19 cellular contexts compared by ENCODE assay signal in genomic region chr4:28176942-28177341, GRCh38.
A peak's percentile ranks its signal among the peaks of the same experiment; 100 is the strongest.
DNase-seq lines count a peak whose midpoint lies in the region; FAIRE-seq and TF ChIP-seq lines count a peak whose summit lies in the region.
"Had no signal": no experiment of that assay in that cellular context is flagged by ENCODE, and none has a peak within 500 bp of the region (broad histone marks: within the 10 kb centered on the region; RNA-seq: fewer than 3 reads in every experiment).

No MANE protein-coding gene starts in this region.

- intact Hi-C loops in uterus (cut with DNase I; ENCODE audit: low total_unique reads) = no loop called here

- H3K4me3 ChIP-seq in epithelial cell of esophagus (ENCODE audit: low read length) = no peak overlapping the region
- no peak overlapping the region for H3K4me3 ChIP-seq in uterus
- H3K4me3 ChIP-seq: BLaER1 had no signal

- H3K36me3 ChIP-seq in uterus = no peaks in the 10 kb centered on the region
- H3K36me3 ChIP-seq: BLaER1 had no signal

- peak; percentile 16 for FAIRE-seq in D721Med (lab: Jason Lieb, UNC)
- FAIRE-seq: G401.6, GM18507, H1, RCC 7860 had no signal

- CTCF ChIA-PET in GM10248 (lab: Yijun Ruan, JAX) = no interaction called here

- DNase-seq in D721Med (ENCODE audit: insufficient read length, low spot score) = no peak
- peak; percentile 25 for DNase-seq in DMS53 treated with DMSO at 0.1 percent for 48 hours (lab: John Stamatoyannopoulos, UW; ENCODE audit: unreplicated experiment)
- peak; percentile 7 for DNase-seq in NCI-H69 (lab: John Stamatoyannopoulos, UW)
- DNase-seq in epithelial cell of esophagus (ENCODE audit: low read depth) = peak; percentile 20
- no peak for DNase-seq in uterus
- no peak for DNase-seq in ureter (ENCODE audit: low spot score)
- no peak for DNase-seq in GM10248 (ENCODE audit: extremely low spot score)
- DNase-seq: ACHN; Caco-2; CD4-positive, alpha-beta T cell; KG1; NCI-H1694 treated with DMSO at 0.1 percent for 48 hours; NCI-H2081 treated with DMSO at 0.1 percent for 48 hours; NCI-H446 treated with DMSO at 0.1 percent for 48 hours had no signal

- POLR2A ChIA-PET in GM10248 (lab: Yijun Ruan, JAX) = no interaction called here

- no peak for TF ChIP-seq POLR2A in uterus (IDR thresholded peaks at IDR 0.05)

- no peaks in the 10 kb centered on the region for H3K9me3 ChIP-seq in uterus
- H3K9me3 ChIP-seq: BLaER1, Caco-2 had no signal

- TF ChIP-seq CTCF in D721Med (IDR thresholded peaks at IDR 0.05; ENCODE audit: insufficient read depth, missing control alignments) (no peak), epithelial cell of esophagus (IDR thresholded peaks at IDR 0.05; ENCODE audit: insufficient read depth, low read depth, low read length, missing control alignments) (no peak), uterus (IDR thresholded peaks at IDR 0.05) (no peak), GM10248 (IDR thresholded peaks at IDR 0.05; ENCODE audit: control extremely low read depth, extremely low read depth, low read depth, missing control alignments) (no peak)

- H3K27me3 ChIP-seq in uterus = no peaks in the 10 kb centered on the region
- H3K27me3 ChIP-seq: BLaER1 had no signal

- no peak overlapping the region for H3K27ac ChIP-seq in uterus
- H3K27ac ChIP-seq: BLaER1 had no signal

- no peaks in the 10 kb centered on the region for H3K4me1 ChIP-seq in uterus
- H3K4me1 ChIP-seq: BLaER1, Caco-2 had no signal

Comparison
In these comparisons a context has a peak if more than half of its experiments do, and no peak if none do; other contexts are left out.
1. DNase-seq: peak in DMS53 treated with DMSO at 0.1 percent for 48 hours (single experiment), NCI-H69 (single experiment) and epithelial cell of esophagus (single experiment); none in D721Med (single experiment), uterus (0 of 2), ureter (single experiment) and GM10248 (single experiment).